2 cellular contexts compared by ENCODE assay signal in genomic region chr15:22253676-22254408, GRCh38.
TF ChIP-seq lines count a peak whose summit lies in the region.

No MANE protein-coding gene starts in this region.

TF ChIP-seq in liver, 16 proteins besides CTCF, POLR2A, EP300 and RAD21 (continued from another document):
- no peak for TF ChIP-seq REST (IDR thresholded peaks at IDR 0.05)
- TF ChIP-seq HNF4G (IDR thresholded peaks at IDR 0.05), result no peak
- no peak for TF ChIP-seq RXRA (IDR thresholded peaks at IDR 0.05)
- TF ChIP-seq FOXA2 (IDR thresholded peaks at IDR 0.05), result no peak
- TF ChIP-seq MAX (IDR thresholded peaks at IDR 0.05), result no peak
- no peak for TF ChIP-seq SP1 (IDR thresholded peaks at IDR 0.05)
- TF ChIP-seq TAF1 (conservative IDR thresholded peaks at IDR 0.05), result no peak
- no peak for TF ChIP-seq EGR1 (IDR thresholded peaks at IDR 0.05; ENCODE audit: low read depth in 2 of 2)
- no peak for TF ChIP-seq ZBTB33 (IDR thresholded peaks at IDR 0.05)
TF ChIP-seq in liver: peak in this region for 0.

TF ChIP-seq in HepG2, 621 proteins besides CTCF, POLR2A, EP300 and RAD21 (continued from another document):
- TF ChIP-seq ZNF276 (CRISPR knock-in tag; IDR thresholded peaks at IDR 0.05; ENCODE audit: low read depth) (no peak), SRSF1 (optimal IDR thresholded peaks at IDR 0.05; ENCODE audit: low read depth, low read length) (no peak), ZKSCAN8 (CRISPR knock-in tag; IDR thresholded peaks at IDR 0.05; ENCODE audit: borderline replicate concordance) (no peak), RFXANK (CRISPR knock-in tag; IDR thresholded peaks at IDR 0.05) (no peak), ZNF280D (CRISPR knock-in tag; IDR thresholded peaks at IDR 0.05) (no peak), HIVEP1 (CRISPR knock-in tag; IDR thresholded peaks at IDR 0.05) (no peak), ZNF570 (CRISPR knock-in tag; IDR thresholded peaks at IDR 0.05; ENCODE audit: borderline replicate concordance) (no peak)
